In the genomic region with DNA sequence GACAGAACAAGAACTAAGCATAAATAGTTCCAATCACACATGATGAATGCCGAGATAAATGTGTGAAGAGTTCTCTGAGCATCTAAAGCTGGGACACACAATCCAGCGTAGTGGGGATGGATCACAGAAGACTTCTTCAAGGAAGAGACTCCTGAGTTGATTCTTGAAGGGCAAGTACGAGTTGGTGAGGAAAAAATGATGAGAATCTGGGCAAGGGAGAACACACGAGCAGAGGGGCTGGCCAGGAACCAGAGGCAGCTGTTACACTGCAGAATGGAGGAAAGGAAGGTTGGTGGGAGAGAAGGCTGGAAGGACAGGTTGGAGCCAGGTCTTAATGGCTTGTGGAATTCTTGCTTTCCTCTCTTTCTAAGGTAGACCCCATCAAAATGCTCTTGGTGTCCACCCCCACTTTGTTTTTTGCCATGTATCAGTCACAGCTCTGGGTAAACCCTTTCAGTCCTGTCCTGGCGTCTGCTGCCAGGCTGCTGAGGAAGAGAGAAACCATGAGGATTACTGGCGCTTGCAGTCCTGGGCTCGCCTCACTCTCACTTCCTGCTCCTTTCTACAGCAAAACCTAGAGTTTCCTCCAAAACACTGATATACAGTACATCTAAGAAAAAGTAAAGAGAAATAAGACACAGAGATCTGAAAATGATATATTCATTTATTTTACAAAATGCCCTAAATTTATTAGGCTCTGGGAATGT, we compare ENCODE assay signal across 11 cellular contexts.
DNase-seq lines count a peak whose midpoint lies in the region; ATAC-seq and TF ChIP-seq lines count a peak whose summit lies in the region.
"Had no signal": no experiment of that assay in that cellular context is flagged by ENCODE, and none has a peak within 500 bp of the region (broad histone marks: within the 10 kb centered on the region; RNA-seq: fewer than 3 reads in every experiment).

No MANE protein-coding gene starts in this region.

- H3K4me3 ChIP-seq in adrenal gland, result no peak overlapping the region

- no peaks in the 10 kb centered on the region for H3K27me3 ChIP-seq in adrenal gland

- H3K27ac ChIP-seq in adrenal gland, result no peak overlapping the region

- H3K9me3 ChIP-seq in adrenal gland (replicated peaks in 1 of 3), result no peaks in the 10 kb centered on the region

- TF ChIP-seq CTCF in adrenal gland (IDR thresholded peaks at IDR 0.05), result no peak

- no peak for TF ChIP-seq POLR2A in adrenal gland (IDR thresholded peaks at IDR 0.05)

- no peaks in the 10 kb centered on the region for H3K9me3 Mint-ChIP-seq in stimulated activated naive CD8-positive, alpha-beta T cell treated with anti-CD3 and anti-CD28 coated beads, Interleukin-15, amount 100 ng/mL, for 72 hours
- H3K9me3 Mint-ChIP-seq in activated T-cell treated with anti-CD3 and anti-CD28 coated beads, Interleukin-2, amount 50 U/mL, for 72 hours, result no peaks in the 10 kb centered on the region
- H3K9me3 Mint-ChIP-seq: mesothelial cell of epicardium had no signal

- H3K27ac Mint-ChIP-seq in stimulated activated naive CD8-positive, alpha-beta T cell treated with anti-CD3 and anti-CD28 coated beads, Interleukin-15, amount 100 ng/mL, for 72 hours, result no peak overlapping the region
- H3K27ac Mint-ChIP-seq in activated T-cell treated with anti-CD3 and anti-CD28 coated beads, Interleukin-2, amount 50 U/mL, for 72 hours, result no peak overlapping the region
- H3K27ac Mint-ChIP-seq: mesothelial cell of epicardium had no signal

- no peaks in the 10 kb centered on the region for H3K4me1 Mint-ChIP-seq in stimulated activated naive CD8-positive, alpha-beta T cell treated with anti-CD3 and anti-CD28 coated beads, Interleukin-15, amount 100 ng/mL, for 72 hours
- peaks cover 15% of the 10 kb centered on the region for H3K4me1 Mint-ChIP-seq in activated T-cell treated with anti-CD3 and anti-CD28 coated beads, Interleukin-2, amount 50 U/mL, for 72 hours (ENCODE audit: low read depth)

- H3K36me3 ChIP-seq in adrenal gland (replicated peaks in 1 of 2), result peaks cover 0 to 27% of the 10 kb centered on the region in 2 donors

- H3K4me1 ChIP-seq in adrenal gland (replicated peaks in 1 of 2), result no peaks in the 10 kb centered on the region

- intact Hi-C loops in adrenal gland (cut with DNase I), result no loop called here

- H3K4me3 Mint-ChIP-seq in stimulated activated naive CD8-positive, alpha-beta T cell treated with anti-CD3 and anti-CD28 coated beads, Interleukin-15, amount 100 ng/mL, for 72 hours, result no peak overlapping the region
- H3K4me3 Mint-ChIP-seq in activated T-cell treated with anti-CD3 and anti-CD28 coated beads, Interleukin-2, amount 50 U/mL, for 72 hours, result no peak overlapping the region
- H3K4me3 Mint-ChIP-seq: mesothelial cell of epicardium had no signal

- no peak for DNase-seq in stimulated activated naive CD8-positive, alpha-beta T cell treated with anti-CD3 and anti-CD28 coated beads, Interleukin-15, amount 100 ng/mL, for 72 hours
- DNase-seq in stimulated activated naive CD8-positive, alpha-beta T cell treated with anti-CD3 and anti-CD28 coated beads, Interleukin-15, Interleukin-2, amounts not matched to agents 100 U/mL and 50 U/mL, for 24 hours, result no peak
- DNase-seq in activated T-cell treated with anti-CD3 and anti-CD28 coated beads, Interleukin-2, amount 50 U/mL, for 72 hours, result no peak
- DNase-seq in activated effector memory CD4-positive, alpha-beta T cell treated with anti-CD3 and anti-CD28 coated beads, Interleukin-2, amount 50 U/mL, for 16 hours, result no peak
- DNase-seq in OCI-M1 (lab: John Stamatoyannopoulos, UW), result no peak
- no peak for DNase-seq in adrenal gland
- DNase-seq: NCI-H510A; stimulated activated naive CD4-positive, alpha-beta T cell had no signal

- H3K36me3 Mint-ChIP-seq in activated T-cell treated with anti-CD3 and anti-CD28 coated beads, Interleukin-2, amount 50 U/mL, for 72 hours (ENCODE audit: insufficient read depth in 2 of 2), result peaks cover 6 to 8% of the 10 kb centered on the region in 2 donors

- ATAC-seq in stimulated activated naive CD8-positive, alpha-beta T cell treated with anti-CD3 and anti-CD28 coated beads, Interleukin-15, amount 100 ng/mL, for 72 hours, result peak; percentile 39
- ATAC-seq in stimulated activated naive CD8-positive, alpha-beta T cell treated with anti-CD3 and anti-CD28 coated beads, Interleukin-15, Interleukin-2, amounts not matched to agents 100 U/mL and 50 U/mL, for 24 hours, result no peak
- ATAC-seq in HG02642 (IDR thresholded peaks at IDR 0.05; ENCODE audit: poor library complexity, unreplicated experiment) (peak; percentile 95), HG03469 (IDR thresholded peaks at IDR 0.05; ENCODE audit: unreplicated experiment) (peak; percentile 81)
- no peak for ATAC-seq in activated T-cell treated with anti-CD3 and anti-CD28 coated beads, Interleukin-2, amount 50 U/mL, for 72 hours (replicated peaks in 1 of 2)

- 83 to 92% (median 85%) methylated on average over 7 of the region's 7 CpGs for WGBS in adrenal gland, 4 donors

- no peaks in the 10 kb centered on the region for H3K27me3 Mint-ChIP-seq in stimulated activated naive CD8-positive, alpha-beta T cell treated with anti-CD3 and anti-CD28 coated beads, Interleukin-15, amount 100 ng/mL, for 72 hours
- H3K27me3 Mint-ChIP-seq in activated T-cell treated with anti-CD3 and anti-CD28 coated beads, Interleukin-2, amount 50 U/mL, for 72 hours (ENCODE audit: low read depth), result no peaks in the 10 kb centered on the region

Comparison
In these comparisons a context has a peak if more than half of its experiments do, and no peak if none do; other contexts are left out.
1. ATAC-seq: peak in stimulated activated naive CD8-positive, alpha-beta T cell treated with anti-CD3 and anti-CD28 coated beads, Interleukin-15, amount 100 ng/mL, for 72 hours (single experiment), HG02642 (single experiment) and HG03469 (single experiment); none in stimulated activated naive CD8-positive, alpha-beta T cell treated with anti-CD3 and anti-CD28 coated beads, Interleukin-15, Interleukin-2, amounts not matched to agents 100 U/mL and 50 U/mL, for 24 hours (single experiment) and activated T-cell treated with anti-CD3 and anti-CD28 coated beads, Interleukin-2, amount 50 U/mL, for 72 hours (0 of 2).